Comparison of ENCODE assay signal across 7 cellular contexts in the genomic region with DNA sequence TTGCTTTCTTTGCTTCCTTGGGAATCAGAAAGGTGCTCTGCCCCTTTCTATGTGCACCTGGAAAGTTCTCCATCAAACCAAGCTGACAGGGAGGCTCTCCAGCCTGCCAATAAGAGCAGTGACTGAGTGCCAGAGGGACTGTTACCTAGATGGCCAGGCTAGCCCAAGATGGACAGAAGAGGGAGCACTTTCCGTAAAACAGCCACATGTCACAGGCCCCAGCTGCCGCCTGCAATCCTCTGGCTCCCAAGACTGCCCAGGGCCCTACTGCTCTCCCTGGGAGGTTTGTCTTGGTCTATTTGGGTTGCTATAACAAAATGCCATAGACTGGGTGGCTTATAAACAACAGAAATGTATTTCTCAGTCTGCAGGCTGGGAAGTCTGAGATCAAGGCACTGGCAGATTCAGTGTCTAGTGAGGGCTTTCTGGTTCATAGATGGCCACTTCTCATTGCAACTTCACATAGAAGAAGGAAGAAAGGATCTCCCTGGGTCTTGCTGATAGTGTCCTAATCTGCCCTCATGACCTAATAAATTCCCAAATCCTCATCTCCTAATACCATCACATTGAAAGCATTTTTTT.
DNase-seq lines count a peak whose midpoint lies in the region; ATAC-seq and TF ChIP-seq lines count a peak whose summit lies in the region.

No MANE protein-coding gene starts in this region.

- no peak overlapping the region for H3K27ac Mint-ChIP-seq in endothelial cell (ENCODE audit: unreplicated experiment)

- peaks cover 1% of the 10 kb centered on the region for H3K36me3 Mint-ChIP-seq in endothelial cell (ENCODE audit: low read depth, unreplicated experiment)

- DNase-seq in GM10266 (ENCODE audit: extremely low spot score) (peak; percentile 31), NCI-H748 treated with DMSO at 0.1 percent for 48 hours (lab: John Stamatoyannopoulos, UW) (peak; percentile 10), endothelial cell (ENCODE audit: low spot score) (peak; percentile 56), mucosa of gallbladder (ENCODE audit: low spot score) (peak; percentile 37), epidermal melanocyte (ENCODE audit: insufficient read length, low spot score) (no peak)

- no peak overlapping the region for H3K4me3 Mint-ChIP-seq in endothelial cell (ENCODE audit: unreplicated experiment)

- TF ChIP-seq CTCF in GM10266 (IDR thresholded peaks at IDR 0.05; ENCODE audit: control insufficient read depth, insufficient read depth, low read depth, missing control alignments) (peak; percentile 31), endothelial cell (IDR thresholded peaks at IDR 0.05; ENCODE audit: unreplicated experiment) (peak; percentile 27)

- no peaks in the 10 kb centered on the region for H3K27me3 Mint-ChIP-seq in endothelial cell (ENCODE audit: unreplicated experiment)

- H3K9me3 Mint-ChIP-seq in endothelial cell (ENCODE audit: unreplicated experiment) = no peaks in the 10 kb centered on the region

- H3K4me1 Mint-ChIP-seq in endothelial cell (ENCODE audit: unreplicated experiment) = peaks cover 11% of the 10 kb centered on the region

- no peak for ATAC-seq in HG03378 (IDR thresholded peaks at IDR 0.05; ENCODE audit: unreplicated experiment)
- no peak for ATAC-seq in HG02852 (IDR thresholded peaks at IDR 0.05; ENCODE audit: unreplicated experiment)
